In the genomic region with DNA sequence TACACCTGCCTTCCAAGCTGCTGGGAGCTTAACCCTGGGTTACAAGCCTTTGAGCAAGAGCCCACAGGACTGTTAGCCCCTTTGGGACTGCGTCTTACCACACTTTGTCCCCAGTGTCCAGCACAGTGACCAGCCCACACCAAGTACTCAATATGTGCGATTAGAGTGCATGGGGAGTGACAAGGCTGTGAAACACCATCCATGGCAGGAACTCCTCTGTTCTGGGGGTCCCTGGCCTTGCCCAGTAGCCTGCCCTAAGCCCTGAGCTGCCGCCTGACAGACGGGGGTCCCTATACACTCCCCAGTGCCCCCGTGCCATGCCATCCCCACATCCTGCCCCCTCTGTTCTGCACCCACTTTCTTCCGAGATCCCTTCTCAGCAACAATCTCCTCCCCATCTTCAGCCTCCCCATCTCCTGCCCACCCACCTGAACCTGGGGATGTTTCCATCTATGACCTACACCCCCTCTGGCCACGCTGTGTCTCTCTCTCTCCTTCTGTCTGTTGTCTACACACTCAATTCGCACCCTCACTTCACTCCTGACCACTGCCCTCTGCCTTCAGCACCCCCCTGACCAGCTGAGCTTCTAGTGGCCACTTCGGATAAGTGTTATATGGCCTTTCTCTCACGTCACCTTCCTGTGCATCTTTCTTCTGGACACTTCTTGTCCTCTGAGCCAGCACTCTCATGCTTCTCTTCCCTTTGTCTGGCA, we compare ENCODE assay signal across 20 cellular contexts.
DNase-seq lines count a peak whose midpoint lies in the region; ATAC-seq and TF ChIP-seq lines count a peak whose summit lies in the region.
"Had no signal": no experiment of that assay in that cellular context is flagged by ENCODE, and none has a peak within 500 bp of the region (broad histone marks: within the 10 kb centered on the region; RNA-seq: fewer than 3 reads in every experiment).

No MANE protein-coding gene starts in this region.

- H3K4me3 Mint-ChIP-seq in endothelial cell (ENCODE audit: unreplicated experiment), result peak overlapping the region; percentile 44
- peak overlapping the region; percentile 7 for H3K4me3 Mint-ChIP-seq in neural progenitor cell
- H3K4me3 Mint-ChIP-seq: activated CD8-positive, alpha-beta T cell treated with anti-CD3 and anti-CD28 coated beads for 36 hours; activated naive CD4-positive, alpha-beta T cell treated with anti-CD3 and anti-CD28 coated beads, Interleukin-2, amount 10 ng/mL, durations not matched to agents 7 days and 5 days; activated T-cell treated with anti-CD3 and anti-CD28 coated beads, Interleukin-2, amount 50 U/mL, for 4 hours had no signal

- H4K20me1 ChIP-seq in BLaER1 treated with 17β-estradiol and CSF1 and Interleukin-3, amounts not matched to agents 10 nM and 100 nM, result peaks cover 3 to 82% (median 66%) of the 10 kb centered on the region in 11 experiments; a peak in 19 of 22 replicates
- peaks cover 28% of the 10 kb centered on the region for H4K20me1 ChIP-seq in neural progenitor cell (ENCODE audit: low read depth)

- H3K4me1 Mint-ChIP-seq in endothelial cell (ENCODE audit: unreplicated experiment) (peaks cover 42% of the 10 kb centered on the region), neural progenitor cell (peaks cover 19% of the 10 kb centered on the region)

- DNase-seq in H7 (peak; percentile 9), endothelial cell (ENCODE audit: low spot score) (no peak), neural progenitor cell (ENCODE audit: low spot score) (no peak), AG20443 (ENCODE audit: low spot score) (no peak), prostate gland (ENCODE audit: low spot score) (no peak)
- DNase-seq: activated CD4-positive, CD25-positive, alpha-beta regulatory T cell treated with anti-CD3 and anti-CD28 coated beads, Interleukin-2, amount 50 U/mL, for 72 hours; activated CD8-positive, alpha-beta T cell treated with anti-CD3 and anti-CD28 coated beads for 36 hours; activated naive CD4-positive, alpha-beta T cell treated with anti-CD3 and anti-CD28 coated beads, Interleukin-2, amount 10 ng/mL, durations not matched to agents 7 days and 5 days; activated T-cell treated with anti-CD3 and anti-CD28 coated beads, Interleukin-2, amount 50 U/mL, for 4 hours; anterior cingulate cortex; CD4-positive, alpha-beta memory T cell; erythroblast; hypothalamus; MV-4-11; sigmoid colon had no signal

- H3K4me2 ChIP-seq in BLaER1 treated with 17β-estradiol and CSF1 and Interleukin-3, amounts not matched to agents 10 nM and 100 nM, result peak overlapping the region; percentile 44 to 100 (median 68); a peak in 20 of 22 replicates
- no peak overlapping the region for H3K4me2 ChIP-seq in neural progenitor cell

- no peak overlapping the region for H2AFZ ChIP-seq in neural progenitor cell (replicated peaks)

- no peaks in the 10 kb centered on the region for H3K79me2 ChIP-seq in neural progenitor cell (ENCODE audit: low read depth)

- peaks cover 0 to 30% (median 21%) of the 10 kb centered on the region in 11 experiments; a peak in 19 of 22 replicates for H3K27me3 ChIP-seq in BLaER1 treated with 17β-estradiol and CSF1 and Interleukin-3, amounts not matched to agents 10 nM and 100 nM
- H3K27me3 ChIP-seq in H7 (ENCODE audit: control insufficient read depth, insufficient read depth, low read length) (peaks cover 43% of the 10 kb centered on the region), neural progenitor cell (peaks cover 56% of the 10 kb centered on the region), prostate gland (replicated peaks; ENCODE audit: insufficient read depth) (no peaks in the 10 kb centered on the region)
- H3K27me3 ChIP-seq: pancreas had no signal

- TF ChIP-seq POLR2A in prostate gland (IDR thresholded peaks at IDR 0.05), result no peak

- intact Hi-C loops in prostate gland (cut with DNase I), result no loop called here

- H3K9me3 ChIP-seq in BLaER1 treated with 17β-estradiol and CSF1 and Interleukin-3, amounts not matched to agents 10 nM and 100 nM (replicated peaks in 1 of 11), result no peaks in the 10 kb centered on the region
- H3K9me3 ChIP-seq in neural progenitor cell (ENCODE audit: low read depth) (no peaks in the 10 kb centered on the region), prostate gland (no peaks in the 10 kb centered on the region)
- H3K9me3 ChIP-seq: pancreas, sigmoid colon had no signal

- H3K27ac ChIP-seq in BLaER1 treated with 17β-estradiol and CSF1 and Interleukin-3, amounts not matched to agents 10 nM and 100 nM, result no peak overlapping the region
- H3K27ac ChIP-seq in neural progenitor cell (no peak overlapping the region), prostate gland (peak overlapping the region in 1 of 2 donors; percentile 71)
- H3K27ac ChIP-seq: cardiac muscle cell, pancreas, sigmoid colon had no signal

- H3K4me1 ChIP-seq in BLaER1 treated with 17β-estradiol and CSF1 and Interleukin-3, amounts not matched to agents 10 nM and 100 nM, result peaks cover 60 to 75% (median 69%) of the 10 kb centered on the region in 10 experiments
- H3K4me1 ChIP-seq in neural progenitor cell (peaks cover 22% of the 10 kb centered on the region), prostate gland (replicated peaks) (peaks cover 13% of the 10 kb centered on the region)

- peak overlapping the region; percentile 73 for H3K27ac Mint-ChIP-seq in endothelial cell (ENCODE audit: unreplicated experiment)
- H3K27ac Mint-ChIP-seq in neural progenitor cell, result peak overlapping the region; percentile 39
- H3K27ac Mint-ChIP-seq: activated CD8-positive, alpha-beta T cell treated with anti-CD3 and anti-CD28 coated beads for 36 hours; activated naive CD4-positive, alpha-beta T cell treated with anti-CD3 and anti-CD28 coated beads, Interleukin-2, amount 10 ng/mL, durations not matched to agents 7 days and 5 days had no signal

- no peak for ATAC-seq in GM21576 (IDR thresholded peaks at IDR 0.05; ENCODE audit: unreplicated experiment)
- ATAC-seq: activated CD8-positive, alpha-beta T cell treated with anti-CD3 and anti-CD28 coated beads for 36 hours; activated T-cell treated with anti-CD3 and anti-CD28 coated beads, Interleukin-2, amount 50 U/mL, for 4 hours had no signal

- no peak overlapping the region for H3K4me3 ChIP-seq in BLaER1 treated with 17β-estradiol and CSF1 and Interleukin-3, amounts not matched to agents 10 nM and 100 nM
- H3K4me3 ChIP-seq in H7 (ENCODE audit: insufficient read depth, low read depth, low read length), result no peak overlapping the region
- no peak overlapping the region for H3K4me3 ChIP-seq in neural progenitor cell
- H3K4me3 ChIP-seq in prostate gland, result no peak overlapping the region
- H3K4me3 ChIP-seq: cardiac muscle cell, lung, sigmoid colon had no signal

- TF ChIP-seq CTCF in endothelial cell (IDR thresholded peaks at IDR 0.05; ENCODE audit: unreplicated experiment) (no peak), neural progenitor cell (IDR thresholded peaks at IDR 0.05) (no peak), prostate gland (IDR thresholded peaks at IDR 0.05) (no peak)

- H3K27me3 Mint-ChIP-seq in endothelial cell (ENCODE audit: unreplicated experiment), result peaks cover 33% of the 10 kb centered on the region
- H3K27me3 Mint-ChIP-seq in neural progenitor cell (ENCODE audit: insufficient read depth, low read depth), result peaks cover 30% of the 10 kb centered on the region
- H3K27me3 Mint-ChIP-seq: CD4-positive, alpha-beta memory T cell had no signal

- H3K36me3 ChIP-seq in BLaER1 treated with 17β-estradiol and CSF1 and Interleukin-3, amounts not matched to agents 10 nM and 100 nM, result peaks cover 0 to 39% (median 27%) of the 10 kb centered on the region in 11 experiments; a peak in 17 of 22 replicates
- H3K36me3 ChIP-seq in H7 (replicated peaks; ENCODE audit: control insufficient read depth, insufficient read depth, low read length), result no peaks in the 10 kb centered on the region
- no peaks in the 10 kb centered on the region for H3K36me3 ChIP-seq in neural progenitor cell
- no peaks in the 10 kb centered on the region for H3K36me3 ChIP-seq in prostate gland
- H3K36me3 ChIP-seq: cardiac muscle cell, pancreas, sigmoid colon had no signal

- H3K9me3 Mint-ChIP-seq in endothelial cell (ENCODE audit: unreplicated experiment), result no peaks in the 10 kb centered on the region
- no peaks in the 10 kb centered on the region for H3K9me3 Mint-ChIP-seq in neural progenitor cell
- H3K9me3 Mint-ChIP-seq: activated CD8-positive, alpha-beta T cell treated with anti-CD3 and anti-CD28 coated beads for 36 hours; activated naive CD4-positive, alpha-beta T cell treated with anti-CD3 and anti-CD28 coated beads, Interleukin-2, amount 10 ng/mL, durations not matched to agents 7 days and 5 days; activated T-cell treated with anti-CD3 and anti-CD28 coated beads, Interleukin-2, amount 50 U/mL, for 4 hours had no signal

- WGBS in prostate gland, result 92% methylated on average over 10 of the region's 10 CpGs

- no peak overlapping the region for H3K9ac ChIP-seq in BLaER1 treated with 17β-estradiol and CSF1 and Interleukin-3, amounts not matched to agents 10 nM and 100 nM
- H3K9ac ChIP-seq in neural progenitor cell, result no peak overlapping the region

- peaks cover 33% of the 10 kb centered on the region for H3F3A ChIP-seq in neural progenitor cell (ENCODE audit: low read depth)

- H3K36me3 Mint-ChIP-seq in endothelial cell (ENCODE audit: low read depth, unreplicated experiment) (peaks cover 37% of the 10 kb centered on the region), neural progenitor cell (no peaks in the 10 kb centered on the region)
